1 cellular context compared by ENCODE assay signal in the genomic region with DNA sequence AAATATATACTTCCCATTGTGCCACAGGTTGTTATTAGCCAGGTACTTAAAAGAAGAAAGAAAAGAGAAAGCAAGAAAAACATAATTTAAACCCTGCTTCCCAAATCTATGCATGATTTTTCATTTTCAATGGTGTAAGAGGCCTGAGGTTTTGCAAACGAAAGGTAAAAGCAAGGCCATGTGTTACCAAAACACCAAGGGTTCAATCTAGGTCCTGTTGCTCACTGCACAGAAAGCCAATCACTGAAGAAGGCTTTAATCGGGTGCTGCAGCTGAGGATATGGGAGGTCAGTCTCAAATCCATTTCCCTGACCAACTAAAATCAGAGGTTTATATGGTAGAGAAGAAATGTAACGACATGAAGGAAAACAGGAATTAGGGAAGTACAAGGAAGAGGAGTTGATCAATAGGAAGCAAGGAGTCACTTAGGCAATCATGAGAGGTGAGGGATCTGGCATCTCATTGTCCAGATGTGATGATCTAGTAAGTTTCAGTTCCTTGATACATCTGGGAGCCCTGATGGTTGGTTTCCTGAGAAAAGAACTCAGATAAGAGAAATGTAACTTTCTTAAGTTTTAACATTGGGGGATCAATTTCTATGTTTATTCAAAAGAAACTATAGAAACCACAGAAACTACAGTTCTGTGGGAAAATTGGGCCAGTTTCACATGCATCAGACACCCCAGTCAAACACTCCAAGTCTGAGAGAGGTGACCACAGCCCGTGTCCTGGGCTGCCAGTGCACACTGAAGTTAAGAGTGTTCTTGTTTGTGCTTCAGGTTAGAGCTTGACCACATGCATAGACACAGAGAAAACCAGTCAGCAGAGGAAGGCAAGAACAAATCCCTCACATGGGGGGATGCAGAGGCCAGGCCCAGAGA.
TF ChIP-seq lines count a peak whose summit lies in the region.

No MANE protein-coding gene starts in this region.

TF ChIP-seq in GM12878, 131 proteins besides CTCF, POLR2A, EP300 and RAD21 (continued from another document):
- TF ChIP-seq NR2C2 (IDR thresholded peaks at IDR 0.05; ENCODE audit: borderline replicate concordance, control insufficient read depth, insufficient read length, low read depth): no peak
- peak; percentile 79 for TF ChIP-seq RUNX3 (IDR thresholded peaks at IDR 0.05; ENCODE audit: low read length)
